In the genomic region with DNA sequence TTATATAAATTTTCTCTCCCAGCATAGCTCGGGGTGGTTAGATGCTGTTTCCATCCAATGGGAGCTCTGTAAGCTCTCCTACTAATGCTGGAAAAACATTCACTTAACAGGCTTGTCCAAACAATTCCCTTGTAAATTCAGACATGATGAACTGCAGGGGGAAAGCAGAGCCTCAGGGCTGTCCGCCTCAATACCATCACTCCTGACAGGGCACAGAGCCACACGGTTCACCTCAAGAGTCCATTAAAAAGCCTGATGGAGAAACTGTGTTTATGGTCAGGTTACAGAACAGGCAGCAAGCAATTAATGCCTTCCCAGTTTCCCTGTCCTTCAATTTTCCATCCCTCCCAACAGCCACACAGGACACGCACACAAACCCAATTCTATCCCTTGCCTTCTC, we compare ENCODE assay signal across 1 cellular context.
TF ChIP-seq lines count a peak whose summit lies in the region.

No MANE protein-coding gene starts in this region.

TF ChIP-seq in HEK293, 187 proteins besides CTCF, POLR2A, EP300 and RAD21 (continued from another document and continues in another):
- TF ChIP-seq MZF1 (tag by site-specific recombination; IDR thresholded peaks at IDR 0.05; ENCODE audit: borderline replicate concordance) (peak; percentile 58), SP7 (tag by site-specific recombination; IDR thresholded peaks at IDR 0.05) (peak; percentile 52; the same call in 1 of the 2 replicates), ZNF843 (tag by site-specific recombination; IDR thresholded peaks at IDR 0.05) (peak; percentile 91), PRDM6 (tag by site-specific recombination; IDR thresholded peaks at IDR 0.05) (peak; percentile 89), ZBTB17 (tag by site-specific recombination; IDR thresholded peaks at IDR 0.05) (peak; percentile 86), ZNF341 (tag by site-specific recombination; IDR thresholded peaks at IDR 0.05; ENCODE audit: low read depth) (peak; percentile 66), ZNF600 (tag by site-specific recombination; IDR thresholded peaks at IDR 0.05) (peak; percentile 55; the same call in 1 of the 2 replicates), GFI1B (tag by site-specific recombination; IDR thresholded peaks at IDR 0.05) (no peak), ZNF174 (tag by site-specific recombination; IDR thresholded peaks at IDR 0.05) (no peak), FEZF1 (tag by site-specific recombination; IDR thresholded peaks at IDR 0.05) (peak; percentile 86), ZNF610 (tag by site-specific recombination; IDR thresholded peaks at IDR 0.05; ENCODE audit: borderline replicate concordance) (peak; percentile 67; the same call in 1 of the 2 replicates), ZBTB1 (tag by site-specific recombination; IDR thresholded peaks at IDR 0.05) (0 out of 2 replicates have a peak, but pooled peaks have one; percentile 58), ZBTB20 (tag by site-specific recombination; IDR thresholded peaks at IDR 0.05) (peak; percentile 26; the same call in 1 of the 2 replicates), SP3 (tag by site-specific recombination; IDR thresholded peaks at IDR 0.05) (no peak), ZSCAN30 (tag by site-specific recombination; IDR thresholded peaks at IDR 0.05) (peak; percentile 78), HIC1 (tag by site-specific recombination; IDR thresholded peaks at IDR 0.05) (no peak), ZNF561 (tag by site-specific recombination; IDR thresholded peaks at IDR 0.05; ENCODE audit: borderline replicate concordance) (peak; percentile 82), ZBTB8A (tag by site-specific recombination; IDR thresholded peaks at IDR 0.05) (peak; percentile 43), ZNF155 (tag by site-specific recombination; IDR thresholded peaks at IDR 0.05) (no peak), ZNF274 (IDR thresholded peaks at IDR 0.05; ENCODE audit: low read length) (no peak), ZNF274 (tag by site-specific recombination; IDR thresholded peaks at IDR 0.05; ENCODE audit: borderline replicate concordance) (no peak), ZNF555 (tag by site-specific recombination; conservative IDR thresholded peaks at IDR 0.05) (no peak), ZNF664 (tag by site-specific recombination; IDR thresholded peaks at IDR 0.05) (0 out of 2 replicates have a peak, but pooled peaks have one; percentile 24), OSR2 (tag by site-specific recombination; IDR thresholded peaks at IDR 0.05) (peak; percentile 89), PRDM10 (tag by site-specific recombination; IDR thresholded peaks at IDR 0.05) (peak; percentile 35; the same call in 1 of the 2 replicates), ZNF791 (tag by site-specific recombination; IDR thresholded peaks at IDR 0.05) (no peak), ZSCAN16 (tag by site-specific recombination; IDR thresholded peaks at IDR 0.05) (peak; percentile 92), ZNF629 (tag by site-specific recombination; IDR thresholded peaks at IDR 0.05) (peak; percentile 21; the same call in 1 of the 2 replicates), GLIS1 (tag by site-specific recombination; IDR thresholded peaks at IDR 0.05) (peak; percentile 49; the same call in 1 of the 2 replicates), GLI2 (tag by site-specific recombination; IDR thresholded peaks at IDR 0.05; ENCODE audit: borderline replicate concordance, low read depth) (peak; percentile 18; the same call in 1 of the 2 replicates), ZNF423 (tag by site-specific recombination; IDR thresholded peaks at IDR 0.05) (0 out of 2 replicates have a peak, but pooled peaks have one; percentile 23), TSHZ1 (tag by site-specific recombination; IDR thresholded peaks at IDR 0.05; ENCODE audit: borderline replicate concordance) (peak; percentile 74; the same call in 1 of the 2 replicates), PRDM4 (tag by site-specific recombination; IDR thresholded peaks at IDR 0.05) (peak; percentile 84), ZFP69B (tag by site-specific recombination; IDR thresholded peaks at IDR 0.05) (no peak), KLF9 (tag by site-specific recombination; IDR thresholded peaks at IDR 0.05; ENCODE audit: low read depth) (0 out of 2 replicates have a peak, but pooled peaks have one; percentile 11)
- TF ChIP-seq, protein P1, sequence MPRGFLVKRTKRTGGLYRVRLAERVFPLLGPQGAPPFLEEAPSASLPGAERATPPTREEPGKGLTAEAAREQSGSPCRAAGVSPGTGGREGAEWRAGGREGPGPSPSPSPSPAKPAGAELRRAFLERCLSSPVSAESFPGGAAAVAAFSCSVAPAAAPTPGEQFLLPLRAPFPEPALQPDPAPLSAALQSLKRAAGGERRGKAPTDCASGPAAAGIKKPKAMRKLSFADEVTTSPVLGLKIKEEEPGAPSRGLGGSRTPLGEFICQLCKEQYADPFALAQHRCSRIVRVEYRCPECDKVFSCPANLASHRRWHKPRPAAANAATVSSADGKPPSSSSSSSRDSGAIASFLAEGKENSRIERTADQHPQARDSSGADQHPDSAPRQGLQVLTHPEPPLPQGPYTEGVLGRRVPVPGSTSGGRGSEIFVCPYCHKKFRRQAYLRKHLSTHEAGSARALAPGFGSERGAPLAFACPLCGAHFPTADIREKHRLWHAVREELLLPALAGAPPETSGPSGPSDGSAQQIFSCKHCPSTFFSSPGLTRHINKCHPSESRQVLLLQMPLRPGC (tag by site-specific recombination; IDR thresholded peaks at IDR 0.05) = peak; percentile 80
- TF ChIP-seq, protein P2, sequence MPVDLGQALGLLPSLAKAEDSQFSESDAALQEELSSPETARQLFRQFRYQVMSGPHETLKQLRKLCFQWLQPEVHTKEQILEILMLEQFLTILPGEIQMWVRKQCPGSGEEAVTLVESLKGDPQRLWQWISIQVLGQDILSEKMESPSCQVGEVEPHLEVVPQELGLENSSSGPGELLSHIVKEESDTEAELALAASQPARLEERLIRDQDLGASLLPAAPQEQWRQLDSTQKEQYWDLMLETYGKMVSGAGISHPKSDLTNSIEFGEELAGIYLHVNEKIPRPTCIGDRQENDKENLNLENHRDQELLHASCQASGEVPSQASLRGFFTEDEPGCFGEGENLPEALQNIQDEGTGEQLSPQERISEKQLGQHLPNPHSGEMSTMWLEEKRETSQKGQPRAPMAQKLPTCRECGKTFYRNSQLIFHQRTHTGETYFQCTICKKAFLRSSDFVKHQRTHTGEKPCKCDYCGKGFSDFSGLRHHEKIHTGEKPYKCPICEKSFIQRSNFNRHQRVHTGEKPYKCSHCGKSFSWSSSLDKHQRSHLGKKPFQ (tag by site-specific recombination; IDR thresholded peaks at IDR 0.05) = peak; percentile 79
- TF ChIP-seq, protein P3, sequence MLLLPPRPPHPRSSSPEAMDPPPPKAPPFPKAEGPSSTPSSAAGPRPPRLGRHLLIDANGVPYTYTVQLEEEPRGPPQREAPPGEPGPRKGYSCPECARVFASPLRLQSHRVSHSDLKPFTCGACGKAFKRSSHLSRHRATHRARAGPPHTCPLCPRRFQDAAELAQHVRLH (tag by site-specific recombination; IDR thresholded peaks at IDR 0.05) = peak; percentile 76; the same call in 1 of the 2 replicates
- TF ChIP-seq, protein P4, sequence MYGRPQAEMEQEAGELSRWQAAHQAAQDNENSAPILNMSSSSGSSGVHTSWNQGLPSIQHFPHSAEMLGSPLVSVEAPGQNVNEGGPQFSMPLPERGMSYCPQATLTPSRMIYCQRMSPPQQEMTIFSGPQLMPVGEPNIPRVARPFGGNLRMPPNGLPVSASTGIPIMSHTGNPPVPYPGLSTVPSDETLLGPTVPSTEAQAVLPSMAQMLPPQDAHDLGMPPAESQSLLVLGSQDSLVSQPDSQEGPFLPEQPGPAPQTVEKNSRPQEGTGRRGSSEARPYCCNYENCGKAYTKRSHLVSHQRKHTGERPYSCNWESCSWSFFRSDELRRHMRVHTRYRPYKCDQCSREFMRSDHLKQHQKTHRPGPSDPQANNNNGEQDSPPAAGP (tag by site-specific recombination; IDR thresholded peaks at IDR 0.05) = peak; percentile 59
